In genomic region chr5:43193952-43194321, GRCh38 we compare ENCODE assay signal across 1 cellular context.
TF ChIP-seq lines count a peak whose summit lies in the region.

No MANE protein-coding gene starts in this region.

TF ChIP-seq in K562, 482 proteins besides CTCF, POLR2A, EP300 and RAD21:
- TF ChIP-seq ZNF407 (IDR thresholded peaks at IDR 0.05; ENCODE audit: low read depth) (no peak), TEAD1 (CRISPR knock-in tag; IDR thresholded peaks at IDR 0.05) (no peak), SIN3A (IDR thresholded peaks at IDR 0.05; ENCODE audit: borderline replicate concordance in 2 of 2, control insufficient read depth in 1 of 2, low read depth in 2 of 2, low read length in 2 of 2) (no peak), L3MBTL2 (IDR thresholded peaks at IDR 0.05) (no peak), NFE2 (IDR thresholded peaks at IDR 0.05; ENCODE audit: low read depth) (no peak), E4F1 (CRISPR knock-in tag; IDR thresholded peaks at IDR 0.05; ENCODE audit: borderline replicate concordance) (no peak), HMBOX1 (IDR thresholded peaks at IDR 0.05) (no peak), RBM22 (IDR thresholded peaks at IDR 0.05; ENCODE audit: low read depth, low read length, poor library complexity, severe bottlenecking) (no peak), ETV5 (CRISPR knock-in tag; IDR thresholded peaks at IDR 0.05; ENCODE audit: low read depth) (no peak), TAF15 (IDR thresholded peaks at IDR 0.05; ENCODE audit: low read depth, low read length) (no peak), MTA1 (IDR thresholded peaks at IDR 0.05; ENCODE audit: borderline replicate concordance) (no peak), CREBBP (IDR thresholded peaks at IDR 0.05; ENCODE audit: low read depth, low read length) (no peak)
